16 cellular contexts compared by ENCODE assay signal in the genomic region with DNA sequence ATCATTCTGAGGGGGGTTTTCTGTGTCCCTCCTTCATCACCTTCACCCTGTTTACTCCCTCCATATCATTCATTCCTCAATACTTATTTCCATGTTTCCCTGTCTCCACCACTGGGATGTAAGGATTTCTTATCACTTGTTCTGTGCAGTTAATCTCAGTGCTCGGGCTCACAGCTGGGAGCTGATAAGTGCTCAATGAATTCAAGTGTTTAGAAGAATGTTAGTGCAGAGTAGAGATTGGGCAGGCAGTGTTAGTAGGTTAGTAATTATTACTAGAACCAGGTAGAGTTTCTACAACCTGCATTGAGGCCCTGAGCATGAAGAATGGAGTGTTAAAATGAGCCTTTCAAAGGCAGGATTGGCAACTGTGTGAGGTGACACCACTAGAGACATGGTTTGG.
A peak's percentile ranks its signal among the peaks of the same experiment; 100 is the strongest.
DNase-seq lines count a peak whose midpoint lies in the region; ATAC-seq and TF ChIP-seq lines count a peak whose summit lies in the region.
"Had no signal": no experiment of that assay in that cellular context is flagged by ENCODE, and none has a peak within 500 bp of the region (broad histone marks: within the 10 kb centered on the region; RNA-seq: fewer than 3 reads in every experiment).

No MANE protein-coding gene starts in this region.

- no peak overlapping the region; a peak in 1 of 5 replicates for H3K4me3 Mint-ChIP-seq in H9
- H3K4me3 Mint-ChIP-seq: CD4-positive, alpha-beta T cell; CD8-positive, alpha-beta T cell had no signal

- H3K79me2 ChIP-seq in H9 (ENCODE audit: insufficient read depth, low read length): no peaks in the 10 kb centered on the region

- no peak overlapping the region for H2AK5ac ChIP-seq in H9 (ENCODE audit: insufficient read length, low read length)

- no peak for TF ChIP-seq CTCF in H9 (conservative IDR thresholded peaks at IDR 0.05)
- no peak for TF ChIP-seq CTCF in left lung (IDR thresholded peaks at IDR 0.05)
- no peak for TF ChIP-seq CTCF in upper lobe of right lung (IDR thresholded peaks at IDR 0.05)

- ATAC-seq in left lung (peak; percentile 66), upper lobe of right lung (peak; percentile 41)
- ATAC-seq: A549; CD8-positive, alpha-beta T cell had no signal

- H3T11ph ChIP-seq in H9 (ENCODE audit: low read length): no peak overlapping the region

- H4K20me1 ChIP-seq in H9 (ENCODE audit: control insufficient read depth, insufficient read depth, insufficient read length): no peaks in the 10 kb centered on the region

- H4K5ac ChIP-seq in H9 (ENCODE audit: insufficient read length, low read depth, low read length): no peak overlapping the region

- no peak overlapping the region for H2BK12ac ChIP-seq in H9 (ENCODE audit: insufficient read length, low read depth, low read length)

- H3K36me3 ChIP-seq in left lung (no peaks in the 10 kb centered on the region), upper lobe of right lung (no peaks in the 10 kb centered on the region)
- H3K36me3 ChIP-seq: BE2C had no signal

- H3K9ac ChIP-seq in H9 (ENCODE audit: extremely low read depth, insufficient read length, low read length): no peak overlapping the region
- H3K9ac ChIP-seq: BLaER1 had no signal

- no peak overlapping the region for H2BK120ac ChIP-seq in H9 (ENCODE audit: low read depth, low read length, poor library complexity, severe bottlenecking)

- H3K4me1 ChIP-seq in H9 (ENCODE audit: insufficient read depth, low read length) (no peaks in the 10 kb centered on the region), left lung (no peaks in the 10 kb centered on the region), upper lobe of right lung (peaks cover 8% of the 10 kb centered on the region)
- H3K4me1 ChIP-seq: BLaER1, Caco-2 had no signal

- H2AFZ ChIP-seq in H9 (ENCODE audit: low read length): no peak overlapping the region

- no peak overlapping the region for H3K23ac ChIP-seq in H9 (ENCODE audit: insufficient read length, low read depth, low read length)

- no peak overlapping the region for H4K91ac ChIP-seq in H9 (ENCODE audit: insufficient read length, low read depth, low read length)

- no peak overlapping the region for H3K56ac ChIP-seq in H9 (ENCODE audit: insufficient read length, low read depth, low read length)

- H3K27ac ChIP-seq in H9 (ENCODE audit: insufficient read length, low read depth, low read length): no peak overlapping the region
- H3K27ac ChIP-seq in left lung: no peak overlapping the region
- H3K27ac ChIP-seq in upper lobe of right lung: no peak overlapping the region
- H3K27ac ChIP-seq: 22Rv1, A549, BLaER1, C4-2B had no signal

- no peaks in the 10 kb centered on the region for H3K27me3 Mint-ChIP-seq in H9 (ENCODE audit: low read depth)
- H3K27me3 Mint-ChIP-seq: CD4-positive, alpha-beta T cell had no signal

- peak overlapping the region in 2 of 3 experiments; percentile 7 to 21; a peak in 2 of 7 replicates for H3K27ac Mint-ChIP-seq in H9
- H3K27ac Mint-ChIP-seq: CD4-positive, alpha-beta T cell; CD8-positive, alpha-beta T cell had no signal

- H3K9me3 ChIP-seq in H9 (ENCODE audit: control insufficient read depth, low read depth, low read length) (no peaks in the 10 kb centered on the region), left lung (no peaks in the 10 kb centered on the region), upper lobe of right lung (no peaks in the 10 kb centered on the region)
- H3K9me3 ChIP-seq: A549, BE2C, BLaER1, Caco-2 had no signal

- H3K23me2 ChIP-seq in H9 (ENCODE audit: insufficient read length, low read depth, low read length, poor library complexity, severe bottlenecking): no peaks in the 10 kb centered on the region

- H3K27me3 ChIP-seq in H9 (ENCODE audit: insufficient read depth, low read length): no peaks in the 10 kb centered on the region
- no peaks in the 10 kb centered on the region for H3K27me3 ChIP-seq in left lung
- H3K27me3 ChIP-seq in upper lobe of right lung: no peaks in the 10 kb centered on the region
- H3K27me3 ChIP-seq: BE2C, BLaER1 had no signal

- intact Hi-C loops in left lung (cut with DNase I): no loop called here
- intact Hi-C loops in upper lobe of right lung (cut with DNase I): no loop called here

- H3K4me1 Mint-ChIP-seq in H9: peaks cover 11 to 12% of the 10 kb centered on the region in 2 experiments

- H4K8ac ChIP-seq in H9 (replicated peaks; ENCODE audit: insufficient read length, low read depth, low read length): no peak overlapping the region

- H3K4me3 ChIP-seq in left lung (no peak overlapping the region), upper lobe of right lung (no peak overlapping the region)
- H3K4me3 ChIP-seq: A549, BLaER1 had no signal

- WGBS in H9 (ENCODE audit: extremely low coverage, insufficient read length, low lambda C conversion rate): no CpG with 5 or more reads among the region's 1 CpG

- H3K9me3 Mint-ChIP-seq in H9: no peaks in the 10 kb centered on the region
- H3K9me3 Mint-ChIP-seq: CD4-positive, alpha-beta T cell; CD8-positive, alpha-beta T cell had no signal

- no peak overlapping the region for H3K14ac ChIP-seq in H9 (ENCODE audit: insufficient read depth, low read length)

- no peaks in the 10 kb centered on the region for H3K36me3 Mint-ChIP-seq in H9 (ENCODE audit: insufficient read depth in 1 of 3, low read depth in 3 of 3)
- H3K36me3 Mint-ChIP-seq: CD8-positive, alpha-beta T cell had no signal

- no peak overlapping the region for H2BK5ac ChIP-seq in H9 (ENCODE audit: insufficient read length, low read length)

- H2BK20ac ChIP-seq in H9 (ENCODE audit: low read depth, low read length, poor library complexity, severe bottlenecking): no peak overlapping the region

- no peaks in the 10 kb centered on the region for H3K79me1 ChIP-seq in H9 (ENCODE audit: insufficient read depth, low read depth, low read length, poor library complexity, severe bottlenecking)

- H3K18ac ChIP-seq in H9 (ENCODE audit: insufficient read length, low read depth, low read length): no peak overlapping the region

- H3K4me2 ChIP-seq in H9 (ENCODE audit: insufficient read depth, insufficient read length, low read length): no peak overlapping the region
- H3K4me2 ChIP-seq: A549, BLaER1 had no signal

- DNase-seq in H9 (no peak), left lung (no peak), upper lobe of right lung (no peak), C1 segment of cervical spinal cord (lab: John Stamatoyannopoulos, UW) (no peak)
- DNase-seq in stimulated activated CD4-positive, alpha-beta T cell treated with anti-CD3 and anti-CD28 coated beads, Interleukin-15, amount 100 ng/mL, for 24 hours: no peak
- DNase-seq: BE2C; Caco-2; Calu3; CD4-positive, alpha-beta T cell; CD8-positive, alpha-beta T cell; DMS79 treated with DMSO at 0.1 percent for 48 hours; GF-D8 had no signal

- no peak overlapping the region for H2BK15ac ChIP-seq in H9 (ENCODE audit: low read depth, low read length)

- no peak overlapping the region for H3K4ac ChIP-seq in H9 (ENCODE audit: low read depth, low read length)
